35 cellular contexts compared by ENCODE assay signal in genomic region chr1:169924829-169925228, GRCh38.
"Had no signal": no experiment of that assay in that cellular context is flagged by ENCODE, and none has a peak within 500 bp of the region (broad histone marks: within the 10 kb centered on the region; RNA-seq: fewer than 3 reads in every experiment).

No MANE protein-coding gene starts in this region.

- DNase-seq: activated CD4-positive, alpha-beta memory T cell treated with anti-CD3 and anti-CD28 coated beads, Interleukin-2, amount 10 ng/mL, durations not matched to agents 7 days and 5 days; activated CD4-positive, alpha-beta T cell treated with anti-CD3 and anti-CD28 coated beads for 1 hour; activated CD4-positive, alpha-beta T cell treated with anti-CD3 and anti-CD28 coated beads for 48 hours; activated CD4-positive, CD25-positive, alpha-beta regulatory T cell; activated CD8-positive, alpha-beta memory T cell treated with anti-CD3 and anti-CD28 coated beads for 24 hours; activated CD8-positive, alpha-beta memory T cell treated with anti-CD3 and anti-CD28 coated beads, Interleukin-2, amount 10 ng/mL, durations not matched to agents 7 days and 5 days; activated CD8-positive, alpha-beta memory T cell treated with anti-CD3 and anti-CD28 coated beads, Interleukin-2, amount 50 U/mL, for 48 hours; activated effector memory CD4-positive, alpha-beta T cell treated with Interleukin-2 at 50 U/mL for 16 hours; activated naive CD4-positive, alpha-beta T cell; activated naive CD4-positive, alpha-beta T cell treated with anti-CD3 and anti-CD28 coated beads, Interleukin-2, amount 50 U/mL, for 16 hours; activated naive CD8-positive, alpha-beta T cell treated with anti-CD3 and anti-CD28 coated beads for 36 hours; activated T-cell treated with anti-CD3 and anti-CD28 coated beads, Interleukin-2, amount 50 U/mL, for 48 hours; amniotic stem cell; aorta; brain microvascular endothelial cell; Kasumi-1; KG1; MG63; NCI-H1048; NCI-H1105 treated with DMSO at 0.1 percent for 48 hours; NCI-H1436; NCI-H1694; NCI-H1930; NCI-H2081 treated with DMSO at 0.1 percent for 48 hours; NCI-H345; NCI-H524 treated with DMSO at 0.1 percent for 48 hours; NCI-H748 treated with DMSO at 0.1 percent for 48 hours; OCI-M1; SHP77 treated with DMSO at 0.1 percent for 48 hours; SW 1271; T-helper 1 cell; T-helper 2 cell; T-helper 9 cell; WERI-Rb-1 had no signal

- H3K36me3 ChIP-seq: brain microvascular endothelial cell, MG63, SJSA1, WERI-Rb-1 had no signal

- H3K9me3 ChIP-seq: MG63, SJSA1 had no signal

- H3K27ac ChIP-seq: brain microvascular endothelial cell, SJSA1, WERI-Rb-1 had no signal

- H3K4me1 ChIP-seq: SJSA1 had no signal

- H3K27me3 ChIP-seq: brain microvascular endothelial cell, MG63, SJSA1 had no signal

- ATAC-seq: activated CD8-positive, alpha-beta memory T cell treated with anti-CD3 and anti-CD28 coated beads, Interleukin-2, amount 10 ng/mL, durations not matched to agents 7 days and 5 days had no signal

- H3K4me3 ChIP-seq: MG63, SJSA1 had no signal
